Comparison of ENCODE assay signal across 8 cellular contexts in the genomic region with DNA sequence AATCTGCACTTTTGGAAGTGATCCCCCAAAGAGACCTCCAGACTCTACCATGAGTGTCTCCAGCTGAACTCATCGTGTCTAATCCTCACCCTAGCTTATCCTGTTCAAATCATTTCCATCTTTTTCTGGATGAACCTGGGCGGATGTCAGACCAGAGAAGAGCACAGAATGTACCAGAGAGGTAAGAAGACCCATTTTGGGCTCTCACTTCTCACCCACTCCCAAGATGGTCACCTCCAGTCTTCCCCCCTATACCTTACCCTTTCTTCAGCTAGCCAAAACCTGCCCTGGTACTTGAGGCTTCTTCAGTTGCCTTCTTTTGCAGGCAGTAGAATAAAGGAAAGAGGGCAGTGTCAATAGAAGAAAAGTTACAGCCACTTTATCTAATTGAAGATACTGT. TPM values are rescaled to one million over a fixed set of nuclear protein-coding genes. Genes with fewer than 3 reads are reported as not detected.
DNase-seq lines count a peak whose midpoint lies in the region; ATAC-seq and TF ChIP-seq lines count a peak whose summit lies in the region.

No MANE protein-coding gene starts in this region.

- no peak for ATAC-seq in lung (ENCODE audit: insufficient read depth, low FRiP score)

- no peaks in the 10 kb centered on the region for H3K27me3 Mint-ChIP-seq in activated naive CD4-positive, alpha-beta T cell treated with anti-CD3 and anti-CD28 coated beads for 36 hours (ENCODE audit: low read depth)

- peak overlapping the region; percentile 98 for H3K4me3 Mint-ChIP-seq in activated naive CD4-positive, alpha-beta T cell treated with anti-CD3 and anti-CD28 coated beads for 36 hours

- intact Hi-C loops in activated naive CD4-positive, alpha-beta T cell treated with anti-CD3 and anti-CD28 coated beads for 36 hours (cut with micrococcal nuclease), result loop anchor here (10.0 kb wide), 1 partner anchor 707 kb away; no protein-coding TSS in a partner anchor
- intact Hi-C loops in transverse colon (cut with DNase I; ENCODE audit: low total_unique reads), result no loop called here

- H3K9me3 ChIP-seq in lung (ENCODE audit: control insufficient read depth in 2 of 2, insufficient read depth in 1 of 2, low read length in 1 of 2), result no peaks in the 10 kb centered on the region
- H3K9me3 ChIP-seq in transverse colon, result no peaks in the 10 kb centered on the region

- no peaks in the 10 kb centered on the region for H3K9me3 Mint-ChIP-seq in activated naive CD4-positive, alpha-beta T cell treated with anti-CD3 and anti-CD28 coated beads for 36 hours

- TF ChIP-seq CTCF in astrocyte of the cerebellum (IDR thresholded peaks at IDR 0.05; ENCODE audit: low read depth, low read length, missing control alignments), result no peak
- no peak for TF ChIP-seq CTCF in lung (IDR thresholded peaks at IDR 0.05; ENCODE audit: control extremely low read depth, extremely low read depth)
- TF ChIP-seq CTCF in transverse colon (IDR thresholded peaks at IDR 0.05), result no peak

- peaks cover 39% of the 10 kb centered on the region for H3K4me1 Mint-ChIP-seq in activated naive CD4-positive, alpha-beta T cell treated with anti-CD3 and anti-CD28 coated beads for 36 hours (ENCODE audit: low read depth)

- TF ChIP-seq POLR2A in transverse colon (IDR thresholded peaks at IDR 0.05), result no peak

- no peak for TF ChIP-seq EP300 in transverse colon (IDR thresholded peaks at IDR 0.05; ENCODE audit: low read depth)

- H3K27me3 ChIP-seq in lung (ENCODE audit: control insufficient read depth, insufficient read depth), result no peaks in the 10 kb centered on the region
- H3K27me3 ChIP-seq in transverse colon, result no peaks in the 10 kb centered on the region

- no peak for DNase-seq in activated naive CD4-positive, alpha-beta T cell treated with anti-CD3 and anti-CD28 coated beads for 36 hours
- no peak for DNase-seq in activated naive CD4-positive, alpha-beta T cell (lab: John Stamatoyannopoulos, UW)
- no peak for DNase-seq in astrocyte of the cerebellum (ENCODE audit: low read depth)
- no peak for DNase-seq in lung (ENCODE audit: low spot score)
- DNase-seq in transverse colon, result no peak
- DNase-seq in EL, result no peak
- no peak for DNase-seq in Kasumi-1 (lab: John Stamatoyannopoulos, UW)
- DNase-seq in NCI-H2107 (lab: John Stamatoyannopoulos, UW), result no peak

- H3K4me3 ChIP-seq in astrocyte of the cerebellum (ENCODE audit: low read depth, low read length), result peak overlapping the region; percentile 89
- H3K4me3 ChIP-seq in lung, result peak overlapping the region; percentile 11
- H3K4me3 ChIP-seq in transverse colon, result peak overlapping the region in 3 of 4 donors; percentile 75 to 86 (median 76)

- H3K4me1 ChIP-seq in lung (ENCODE audit: control insufficient read depth in 2 of 2, insufficient read depth in 2 of 2, low read length in 2 of 2) (peaks cover 1 to 13% of the 10 kb centered on the region in 2 donors), transverse colon (peaks cover 15 to 41% (median 26%) of the 10 kb centered on the region in 4 donors)

- H3K36me3 Mint-ChIP-seq in activated naive CD4-positive, alpha-beta T cell treated with anti-CD3 and anti-CD28 coated beads for 36 hours (ENCODE audit: low read depth), result peaks cover 19% of the 10 kb centered on the region

- CTCF ChIA-PET in activated naive CD4-positive, alpha-beta T cell treated with anti-CD3 and anti-CD28 coated beads for 36 hours (lab: Charles Lee), result interaction anchor here (0.9 to 3.3 kb wide), 11 partner anchors 26 to 322 kb away, joined by 3 to 22 read pairs (median 4); no protein-coding TSS in a partner anchor

- H3K27ac Mint-ChIP-seq in activated naive CD4-positive, alpha-beta T cell treated with anti-CD3 and anti-CD28 coated beads for 36 hours, result peak overlapping the region; percentile 98

- in situ Hi-C loops in astrocyte of the cerebellum (cut with HindIII; ENCODE audit: low sequenced_read_pairs) (no loop called here), transverse colon (cut with MboI; ENCODE audit: low pct_ligation_motif_present in 1 of 4, low pct_unique_long_range_greater_than_20kb in 1 of 4, low sequenced_read_pairs in 3 of 4) (loop anchor here in 1 of 4 donors (25.0 kb wide), 1 partner anchor 419 kb away; a partner anchor contains a TSS)

- H3K36me3 ChIP-seq in lung (ENCODE audit: control insufficient read depth in 2 of 2, insufficient read depth in 2 of 2, low read length in 2 of 2) (peaks cover 4 to 8% of the 10 kb centered on the region in 2 donors), transverse colon (peaks cover 0 to 14% (median 5%) of the 10 kb centered on the region in 4 donors)

- H3K27ac ChIP-seq in lung (ENCODE audit: low read depth in 1 of 2, low read length in 1 of 2) (peak overlapping the region in 1 of 2 donors; percentile 99), transverse colon (peak overlapping the region; percentile 95 to 100 (median 98))

- 75 to 79% methylated on average over 2 of the region's 2 CpGs for WGBS in lung, 2 donors
- 65 to 69% methylated on average over 2 of the region's 2 CpGs for WGBS in transverse colon (ENCODE audit: low coverage in 1 of 2), 2 donors

RNA-seq across cellular contexts. Expression of a gene that starts 27.9 kb away (rescaled TPM):
- total RNA-seq in activated naive CD4-positive, alpha-beta T cell treated with anti-CD3 and anti-CD28 coated beads for 36 hours, result 1 to 10 TPM; 6.0 to 6.5 TPM
- total RNA-seq in lung (1 to 10 TPM; 4.0 to 5.2 TPM), transverse colon (1 to 10 TPM in 2 of 4 donors, under 1 TPM in 2; 0.75 to 4.4 (median 2.0) TPM)
- 1 to 10 TPM; 4.4 to 5.2 TPM for polyA plus RNA-seq in lung

RNA-seq across cellular contexts. Expression of a gene that starts 52.7 kb away (rescaled TPM):
- 10 to 100 TPM; 25.0 to 29.6 TPM for total RNA-seq in activated naive CD4-positive, alpha-beta T cell treated with anti-CD3 and anti-CD28 coated beads for 36 hours
- total RNA-seq in lung, result 10 to 100 TPM; 28.5 to 43.8 TPM
- 10 to 100 TPM; 14.1 to 39.9 TPM for polyA plus RNA-seq in lung
- total RNA-seq in transverse colon, result 10 to 100 TPM in 3 of 4 donors, 1 to 10 TPM in 1; 9.8 to 37.6 (median 25.0) TPM

Comparison
In these comparisons a context has a peak if more than half of its experiments do, and no peak if none do; other contexts are left out.
1. H3K4me3 ChIP-seq: peak in every context shown above with its lines; median percentile 89 in astrocyte of the cerebellum; 76 in transverse colon; 11 in lung.